Comparison of ENCODE assay signal across 8 cellular contexts in genomic region chr15:73927003-73927475, GRCh38. TPM values are rescaled to one million over a fixed set of nuclear protein-coding genes. Genes with fewer than 3 reads are reported as not detected.
DNase-seq lines count a peak whose midpoint lies in the region; ATAC-seq and TF ChIP-seq lines count a peak whose summit lies in the region.

No MANE protein-coding gene starts in this region.

- peak overlapping the region; percentile 41 for H3K4me3 Mint-ChIP-seq in activated CD4-positive, alpha-beta T cell treated with anti-CD3 and anti-CD28 coated beads, Interleukin-2, amount 10 ng/mL, durations not matched to agents 7 days and 5 days
- peak overlapping the region in 6 of 8 donors; percentile 24 to 81 (median 56) for H3K4me3 Mint-ChIP-seq in naive B cell

- peak overlapping the region; percentile 58 for H3K27ac ChIP-seq in epithelial cell of prostate
- peak overlapping the region; percentile 77 to 92 (median 81) for H3K27ac ChIP-seq in transverse colon

- in situ Hi-C loops in transverse colon (cut with MboI; ENCODE audit: low pct_ligation_motif_present in 1 of 4, low pct_unique_long_range_greater_than_20kb in 1 of 4, low sequenced_read_pairs in 3 of 4) = loop anchor here in 1 of 4 donors (25.0 kb wide), 1 partner anchor 385 kb away; no protein-coding TSS in a partner anchor

- peaks cover 2% of the 10 kb centered on the region for H3K36me3 Mint-ChIP-seq in activated CD4-positive, alpha-beta T cell treated with anti-CD3 and anti-CD28 coated beads, Interleukin-2, amount 10 ng/mL, durations not matched to agents 7 days and 5 days (ENCODE audit: low read depth)
- H3K36me3 Mint-ChIP-seq in naive B cell = no peaks in the 10 kb centered on the region

- H3K4me1 ChIP-seq in transverse colon = peaks cover 19 to 78% (median 53%) of the 10 kb centered on the region in 4 donors

- TF ChIP-seq EP300 in transverse colon (IDR thresholded peaks at IDR 0.05; ENCODE audit: low read depth) = no peak

- H3K4me1 Mint-ChIP-seq in activated CD4-positive, alpha-beta T cell treated with anti-CD3 and anti-CD28 coated beads, Interleukin-2, amount 10 ng/mL, durations not matched to agents 7 days and 5 days = peaks cover 58% of the 10 kb centered on the region
- H3K4me1 Mint-ChIP-seq in naive B cell = peaks cover 21 to 36% (median 21%) of the 10 kb centered on the region in 3 donors

- H3K27ac Mint-ChIP-seq in activated CD4-positive, alpha-beta T cell treated with anti-CD3 and anti-CD28 coated beads, Interleukin-2, amount 10 ng/mL, durations not matched to agents 7 days and 5 days = peak overlapping the region; percentile 36
- H3K27ac Mint-ChIP-seq in naive B cell = peak overlapping the region in 1 of 6 donors; percentile 29

- CTCF ChIA-PET in BJ (lab: Yijun Ruan, JAX) = interaction anchor here (0.9 to 2.9 kb wide), 11 partner anchors 8 to 179 kb away, joined by 3 to 15 read pairs (median 5); no protein-coding TSS in a partner anchor
- CTCF ChIA-PET in activated CD4-positive, alpha-beta T cell treated with anti-CD3 and anti-CD28 coated beads, Interleukin-2, amount 10 ng/mL, durations not matched to agents 7 days and 5 days (lab: Charles Lee) = interaction anchor here (0.7 to 2.0 kb wide), 16 partner anchors 9 to 112 kb away, joined by 3 to 11 read pairs (median 6); partner anchors contain the start of genes PML and TBC1D21

- H3K27me3 ChIP-seq in BJ (ENCODE audit: control insufficient read depth, insufficient read depth, low read length) = no peaks in the 10 kb centered on the region
- peaks cover 10% of the 10 kb centered on the region for H3K27me3 ChIP-seq in transverse colon

- no peaks in the 10 kb centered on the region for H3K9me3 Mint-ChIP-seq in activated CD4-positive, alpha-beta T cell treated with anti-CD3 and anti-CD28 coated beads, Interleukin-2, amount 10 ng/mL, durations not matched to agents 7 days and 5 days
- no peaks in the 10 kb centered on the region for H3K9me3 Mint-ChIP-seq in naive B cell

- H3K9me3 ChIP-seq in transverse colon = no peaks in the 10 kb centered on the region

- peak; percentile 17 for TF ChIP-seq POLR2A in transverse colon (IDR thresholded peaks at IDR 0.05)

- TF ChIP-seq CTCF in BJ (IDR thresholded peaks at IDR 0.05; ENCODE audit: insufficient read depth, low read depth, low read length) = no peak
- no peak for TF ChIP-seq CTCF in transverse colon (IDR thresholded peaks at IDR 0.05)

- H3K36me3 ChIP-seq in BJ (ENCODE audit: control insufficient read depth, insufficient read depth, low read length) (peaks cover 2% of the 10 kb centered on the region; the same call in 1 of the 2 replicates), transverse colon (no peaks in the 10 kb centered on the region)

- DNase-seq in BJ (ENCODE audit: low read depth) (no peak), epithelial cell of prostate (ENCODE audit: low read depth, low spot score) (no peak), naive B cell (peak; percentile 9), transverse colon (peak; percentile 63), NOMO-1 treated with dmso at 0.1 percent for 144 hours (lab: John Stamatoyannopoulos, UW; ENCODE audit: unreplicated experiment) (no peak), epidermal melanocyte (ENCODE audit: insufficient read length, low spot score) (no peak)
- DNase-seq in Jurkat, Clone E6-1 (ENCODE audit: low read depth, low spot score) = no peak
- peak; percentile 29 for DNase-seq in activated CD4-positive, alpha-beta T cell treated with anti-CD3 and anti-CD28 coated beads, Interleukin-2, amount 10 ng/mL, durations not matched to agents 7 days and 5 days

- intact Hi-C loops in transverse colon (cut with DNase I; ENCODE audit: low total_unique reads) = no loop called here

- peaks cover 3% of the 10 kb centered on the region for H3K27me3 Mint-ChIP-seq in activated CD4-positive, alpha-beta T cell treated with anti-CD3 and anti-CD28 coated beads, Interleukin-2, amount 10 ng/mL, durations not matched to agents 7 days and 5 days
- H3K27me3 Mint-ChIP-seq in naive B cell = peaks cover 17 to 63% (median 46%) of the 10 kb centered on the region in 3 donors

- H3K4me3 ChIP-seq in BJ (ENCODE audit: low read depth, low read length) = peak overlapping the region; percentile 59
- peak overlapping the region; percentile 55 for H3K4me3 ChIP-seq in Jurkat, Clone E6-1 (ENCODE audit: low read length)
- H3K4me3 ChIP-seq in transverse colon = peak overlapping the region; percentile 4 to 62 (median 50)

- WGBS in transverse colon (ENCODE audit: low coverage in 1 of 2), 2 donors = no CpG with 5 or more reads among the region's 65 CpGs

- POLR2A ChIA-PET in BJ (lab: Charles Lee) = interaction anchor here (1.2 kb wide), 1 partner anchor 9 kb away, joined by 5 read pairs; no protein-coding TSS in a partner anchor
- POLR2A ChIA-PET in activated CD4-positive, alpha-beta T cell treated with anti-CD3 and anti-CD28 coated beads, Interleukin-2, amount 10 ng/mL, durations not matched to agents 7 days and 5 days (lab: Charles Lee) = no interaction called here

- ATAC-seq in naive B cell (ENCODE audit: low read depth in 2 of 2) = peak; percentile 30 to 36

RNA-seq across cellular contexts. Expression of gene LOXL1, which starts 0.8 kb away (rescaled TPM):
- polyA plus RNA-seq in BJ (2011; rRNA removed) (59.1 and 92.9 TPM in 2 replicates), naive B cell (ENCODE audit: low read depth in 6 of 6) (under 1 TPM in 2 of 6 donors, not detected in 4; 0.19 to 0.48 TPM)
- polyA minus RNA-seq in BJ (2011; rRNA and poly(A)+ RNA removed) = 133 and 185 TPM in 2 replicates
- polyA plus RNA-seq in Jurkat, Clone E6-1 (2012; ENCODE audit: insufficient read depth, insufficient read length) = 7.1 TPM
- 1 to 10 TPM; 3.4 to 3.5 TPM for total RNA-seq in activated CD4-positive, alpha-beta T cell treated with anti-CD3 and anti-CD28 coated beads, Interleukin-2, amount 10 ng/mL, durations not matched to agents 7 days and 5 days
- 1 to 10 TPM in 3 of 4 donors, not detected in 1; 1.8 to 6.8 (median 1.9) TPM for total RNA-seq in transverse colon

RNA-seq across cellular contexts. Expression of gene TBC1D21, which starts 53.7 kb away (rescaled TPM):
- not detected in 2 replicates for polyA plus RNA-seq in BJ (2011; rRNA removed)
- not detected in 2 replicates for polyA minus RNA-seq in BJ (2011; rRNA and poly(A)+ RNA removed)
- polyA plus RNA-seq in Jurkat, Clone E6-1 (2012; ENCODE audit: insufficient read depth, insufficient read length) = not detected
- total RNA-seq in activated CD4-positive, alpha-beta T cell treated with anti-CD3 and anti-CD28 coated beads, Interleukin-2, amount 10 ng/mL, durations not matched to agents 7 days and 5 days = not detected
- not detected for polyA plus RNA-seq in naive B cell (ENCODE audit: low read depth in 6 of 6)
- total RNA-seq in transverse colon = not detected

Comparison
In these comparisons a context has a peak if more than half of its experiments do, and no peak if none do; other contexts are left out.
1. DNase-seq: peak in activated CD4-positive, alpha-beta T cell treated with anti-CD3 and anti-CD28 coated beads, Interleukin-2, amount 10 ng/mL, durations not matched to agents 7 days and 5 days (single experiment), naive B cell (single experiment) and transverse colon (single experiment); none in BJ (single experiment), Jurkat, Clone E6-1 (single experiment), epithelial cell of prostate (single experiment), NOMO-1 treated with dmso at 0.1 percent for 144 hours (single experiment) and epidermal melanocyte (single experiment).
2. Peak in every context shown above with its lines, with median percentiles within 50 percentile points of each other: H3K4me3 ChIP-seq.